In genomic region chr21:22791986-22792560, GRCh38 we compare ENCODE assay signal across 8 cellular contexts.
DNase-seq lines count a peak whose midpoint lies in the region; ATAC-seq and TF ChIP-seq lines count a peak whose summit lies in the region.

No MANE protein-coding gene starts in this region.

- H3K4me3 ChIP-seq in BJ (ENCODE audit: low read depth, low read length) (no peak overlapping the region), retinal pigment epithelial cell (ENCODE audit: low read length) (no peak overlapping the region)

- DNase-seq in BJ (ENCODE audit: low read depth): no peak
- DNase-seq in NCI-H1694 (lab: John Stamatoyannopoulos, UW): peak; percentile 92
- peak; percentile 62 for DNase-seq in SW480 (ENCODE audit: low spot score)
- peak; percentile 17 for DNase-seq in foreskin melanocyte
- DNase-seq in retinal pigment epithelial cell (ENCODE audit: low read depth): peak; percentile 16

- no peaks in the 10 kb centered on the region for H3K36me3 ChIP-seq in BJ (ENCODE audit: control insufficient read depth, insufficient read depth, low read length)

- H3K27me3 ChIP-seq in BJ (ENCODE audit: control insufficient read depth, insufficient read depth, low read length): no peaks in the 10 kb centered on the region

- TF ChIP-seq CTCF in BJ (IDR thresholded peaks at IDR 0.05; ENCODE audit: insufficient read depth, low read depth, low read length): peak; percentile 58
- peak; percentile 67 for TF ChIP-seq CTCF in retinal pigment epithelial cell (conservative IDR thresholded peaks at IDR 0.05; ENCODE audit: low read depth, low read length)

- peak; percentile 60 for ATAC-seq in GM19035 (IDR thresholded peaks at IDR 0.05; ENCODE audit: unreplicated experiment)
- no peak for ATAC-seq in GM19467 (IDR thresholded peaks at IDR 0.05; ENCODE audit: unreplicated experiment)
- ATAC-seq in HG02973 (IDR thresholded peaks at IDR 0.05; ENCODE audit: unreplicated experiment): no peak

- POLR2A ChIA-PET in BJ (lab: Charles Lee): no interaction called here

- CTCF ChIA-PET in BJ (lab: Yijun Ruan, JAX): interaction anchor here (0.6 to 1.4 kb wide), 3 partner anchors 18 to 1793 kb away, joined by 3 to 4 read pairs (median 4); no protein-coding TSS in a partner anchor
